In the genomic region with DNA sequence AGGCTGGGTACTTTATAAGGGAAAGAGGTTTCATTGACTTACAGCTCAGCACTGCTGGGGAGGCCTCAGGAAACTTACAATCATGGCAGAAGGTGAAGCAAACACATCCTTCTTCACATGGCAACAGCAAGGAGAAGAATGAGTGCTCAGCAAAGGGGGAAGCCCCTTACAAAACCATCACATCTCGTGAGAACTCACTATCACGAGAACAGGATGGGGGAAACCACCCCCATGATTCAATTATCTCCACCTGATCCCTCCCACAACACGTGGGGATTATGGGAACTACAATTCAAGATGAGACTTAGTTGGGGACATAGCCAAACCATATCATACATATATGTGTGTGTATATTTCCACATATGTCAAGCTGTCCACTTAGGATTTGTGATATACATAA, we compare ENCODE assay signal across 8 cellular contexts. TPM values are rescaled to one million over a fixed set of nuclear protein-coding genes. Genes with fewer than 3 reads are reported as not detected.
A peak's percentile ranks its signal among the peaks of the same experiment; 100 is the strongest.
DNase-seq lines count a peak whose midpoint lies in the region; ATAC-seq, FAIRE-seq and TF ChIP-seq lines count a peak whose summit lies in the region.
"Not testable (repeated sequence)": the region's sequence is repeated elsewhere in the genome, so short reads cannot be mapped to it uniquely, and the experiment has no call there.

No MANE protein-coding gene starts in this region.

- not testable (repeated sequence) for H3K9me2 ChIP-seq in MM.1S (replicated peaks; ENCODE audit: insufficient read depth, low read length)

- peaks cover 13% of the 10 kb centered on the region for H3K79me2 ChIP-seq in MM.1S (ENCODE audit: low read length)
- H3K79me2 ChIP-seq in K562 (ENCODE audit: control insufficient read depth, insufficient read depth, low read length) = not testable (repeated sequence)

- not testable (repeated sequence) for H3K4me3 ChIP-seq in MM.1S (ENCODE audit: low read length); K562

- H3K9me1 ChIP-seq in K562 (ENCODE audit: control insufficient read depth, insufficient read depth, low read length) = not testable (repeated sequence)

- H3K27ac Mint-ChIP-seq in activated CD4-positive, alpha-beta T cell treated with anti-CD3 and anti-CD28 coated beads for 36 hours = peak overlapping the region; percentile 97
- peak overlapping the region; percentile 91 for H3K27ac Mint-ChIP-seq in activated CD8-positive, alpha-beta memory T cell treated with anti-CD3 and anti-CD28 coated beads, Interleukin-2, amount 10 ng/mL, durations not matched to agents 7 days and 5 days
- peak overlapping the region; percentile 92 for H3K27ac Mint-ChIP-seq in activated naive CD4-positive, alpha-beta T cell treated with anti-CD3 and anti-CD28 coated beads for 36 hours
- H3K27ac Mint-ChIP-seq in natural killer cell treated with Interleukin-12 subunit alpha and Interleukin-12 subunit beta and Interleukin-15 and Interleukin-18, amount 100 ng/mL, for 72 hours = peak overlapping the region; percentile 90 to 96
- peak overlapping the region; percentile 91 for H3K27ac Mint-ChIP-seq in stimulated activated naive CD8-positive, alpha-beta T cell treated with anti-CD3 and anti-CD28 coated beads, Interleukin-15, Interleukin-2, amounts not matched to agents 100 ng/mL and 50 ng/mL, for 24 hours

- not testable (repeated sequence) for FAIRE-seq in K562 (lab: Jason Lieb, UNC)

- H3K4me1 ChIP-seq in MM.1S (ENCODE audit: low read length) (peaks cover 31% of the 10 kb centered on the region), K562 (replicated peaks in 1 of 2; ENCODE audit: control insufficient read depth in 2 of 2, insufficient read depth in 2 of 2, low read length in 2 of 2) (peaks cover 17 to 18% of the 10 kb centered on the region in 2 experiments)

- not testable (repeated sequence) for BruUV-seq in K562 (replicated peaks; lab: Mats Ljungman, UMichigan)

- H3K9me3 ChIP-seq in MM.1S (replicated peaks; ENCODE audit: insufficient read depth, low read length); K562 (replicated peaks; ENCODE audit: control insufficient read depth, insufficient read depth, low read depth, low read length): not testable (repeated sequence)

- ATAC-seq in activated CD4-positive, alpha-beta T cell treated with anti-CD3 and anti-CD28 coated beads for 36 hours = peak; percentile 8
- not testable (repeated sequence) for ATAC-seq in activated CD8-positive, alpha-beta memory T cell treated with anti-CD3 and anti-CD28 coated beads, Interleukin-2, amount 10 ng/mL, durations not matched to agents 7 days and 5 days; K562; natural killer cell treated with Interleukin-12 subunit alpha and Interleukin-12 subunit beta and Interleukin-15 and Interleukin-18, amount 100 ng/mL, for 72 hours

- TF ChIP-seq EP300 in K562 (IDR thresholded peaks at IDR 0.05; ENCODE audit: low read length) = not testable (repeated sequence)

- peaks cover 21% of the 10 kb centered on the region for H3F3A ChIP-seq in MM.1S (ENCODE audit: insufficient read depth, low read length)

- POLR2A ChIA-PET in activated CD4-positive, alpha-beta T cell treated with anti-CD3 and anti-CD28 coated beads for 36 hours (lab: Charles Lee) = interaction anchor here (3.1 to 3.2 kb wide), 2 partner anchors 258 to 289 kb away, joined by 21 to 49 read pairs; partner anchors contain the start of gene SOCS1
- POLR2A ChIA-PET in K562 (lab: Yijun Ruan, JAX) = not testable (repeated sequence)

- peaks cover 54% of the 10 kb centered on the region for H3K36me3 Mint-ChIP-seq in activated CD4-positive, alpha-beta T cell treated with anti-CD3 and anti-CD28 coated beads for 36 hours (ENCODE audit: low read depth)
- peaks cover 35% of the 10 kb centered on the region for H3K36me3 Mint-ChIP-seq in activated CD8-positive, alpha-beta memory T cell treated with anti-CD3 and anti-CD28 coated beads, Interleukin-2, amount 10 ng/mL, durations not matched to agents 7 days and 5 days
- peaks cover 36% of the 10 kb centered on the region for H3K36me3 Mint-ChIP-seq in activated naive CD4-positive, alpha-beta T cell treated with anti-CD3 and anti-CD28 coated beads for 36 hours (ENCODE audit: low read depth)
- H3K36me3 Mint-ChIP-seq in natural killer cell treated with Interleukin-12 subunit alpha and Interleukin-12 subunit beta and Interleukin-15 and Interleukin-18, amount 100 ng/mL, for 72 hours = peaks cover 22% of the 10 kb centered on the region
- H3K36me3 Mint-ChIP-seq in stimulated activated naive CD8-positive, alpha-beta T cell treated with anti-CD3 and anti-CD28 coated beads, Interleukin-15, Interleukin-2, amounts not matched to agents 100 ng/mL and 50 ng/mL, for 24 hours (ENCODE audit: low read depth) = peaks cover 74% of the 10 kb centered on the region

- CTCF ChIA-PET in activated CD4-positive, alpha-beta T cell treated with anti-CD3 and anti-CD28 coated beads for 36 hours (lab: Charles Lee) = interaction anchor here (0.9 to 11.6 kb wide), 5 partner anchors 9 to 331 kb away, joined by 3 to 121 read pairs (median 5); partner anchors contain the start of gene SOCS1
- CTCF ChIA-PET in activated CD8-positive, alpha-beta memory T cell treated with anti-CD3 and anti-CD28 coated beads, Interleukin-2, amount 10 ng/mL, durations not matched to agents 7 days and 5 days (lab: Charles Lee) = interaction anchor here (0.9 to 16.5 kb wide), 9 partner anchors 9 to 430 kb away, joined by 3 to 257 read pairs (median 34); partner anchors contain the start of gene SOCS1
- CTCF ChIA-PET in activated naive CD4-positive, alpha-beta T cell treated with anti-CD3 and anti-CD28 coated beads for 36 hours (lab: Charles Lee) = interaction anchor here (0.6 to 5.3 kb wide), 6 partner anchors 20 to 405 kb away, joined by 3 to 57 read pairs (median 3); partner anchors contain the start of gene SOCS1
- CTCF ChIA-PET in K562 (lab: Yijun Ruan, JAX; ENCODE audit: low intra/inter-chr PET ratio) = not testable (repeated sequence)

- not testable (repeated sequence) for H3K27me3 Mint-ChIP-seq in activated CD4-positive, alpha-beta T cell treated with anti-CD3 and anti-CD28 coated beads for 36 hours; activated CD8-positive, alpha-beta memory T cell treated with anti-CD3 and anti-CD28 coated beads, Interleukin-2, amount 10 ng/mL, durations not matched to agents 7 days and 5 days; activated naive CD4-positive, alpha-beta T cell treated with anti-CD3 and anti-CD28 coated beads for 36 hours (ENCODE audit: low read depth); natural killer cell treated with Interleukin-12 subunit alpha and Interleukin-12 subunit beta and Interleukin-15 and Interleukin-18, amount 100 ng/mL, for 72 hours; stimulated activated naive CD8-positive, alpha-beta T cell treated with anti-CD3 and anti-CD28 coated beads, Interleukin-15, Interleukin-2, amounts not matched to agents 100 ng/mL and 50 ng/mL, for 24 hours

- H3K9me3 Mint-ChIP-seq in activated CD4-positive, alpha-beta T cell treated with anti-CD3 and anti-CD28 coated beads for 36 hours (ENCODE audit: low read depth); activated CD8-positive, alpha-beta memory T cell treated with anti-CD3 and anti-CD28 coated beads, Interleukin-2, amount 10 ng/mL, durations not matched to agents 7 days and 5 days (ENCODE audit: low read depth); activated naive CD4-positive, alpha-beta T cell treated with anti-CD3 and anti-CD28 coated beads for 36 hours; natural killer cell treated with Interleukin-12 subunit alpha and Interleukin-12 subunit beta and Interleukin-15 and Interleukin-18, amount 100 ng/mL, for 72 hours; stimulated activated naive CD8-positive, alpha-beta T cell treated with anti-CD3 and anti-CD28 coated beads, Interleukin-15, Interleukin-2, amounts not matched to agents 100 ng/mL and 50 ng/mL, for 24 hours: not testable (repeated sequence)

- in situ Hi-C loops in K562 (cut with MboI) = loop anchor here (5.0 to 25.0 kb wide), 3 partner anchors 396 to 696 kb away; partner anchors contain the start of gene SNN

- intact Hi-C loops in activated CD4-positive, alpha-beta T cell treated with anti-CD3 and anti-CD28 coated beads for 36 hours (cut with DNase I, micrococcal nuclease) = loop anchor here (5.0 to 10.0 kb wide), 6 partner anchors 196 to 828 kb away; partner anchors contain the start of genes LITAF (in 1 of the 2) and ZC3H7A (in 1 of the 2)
- intact Hi-C loops in activated naive CD4-positive, alpha-beta T cell treated with anti-CD3 and anti-CD28 coated beads for 36 hours (cut with micrococcal nuclease); K562 (cut with micrococcal nuclease): not testable (repeated sequence)

- H3K27me3 ChIP-seq in MM.1S (replicated peaks; ENCODE audit: insufficient read depth, low read length); K562 (ENCODE audit: control insufficient read depth in 2 of 2, insufficient read depth in 2 of 2, low read length in 2 of 2): not testable (repeated sequence)

- WGBS in K562 (ENCODE audit: insufficient coverage, low coverage, missing lambda C conversion rate) = 16% methylated on average over 3 of the region's 3 CpGs

- peak; percentile 45 for DNase-seq in CD1c-positive myeloid dendritic cell (ENCODE audit: extremely low spot score)
- not testable (repeated sequence) for DNase-seq in MM.1S; activated CD8-positive, alpha-beta memory T cell treated with anti-CD3 and anti-CD28 coated beads, Interleukin-2, amount 10 ng/mL, durations not matched to agents 7 days and 5 days; K562 (ENCODE audit: extremely low read depth in 1 of 4, low spot score in 3 of 4); natural killer cell treated with Interleukin-12 subunit alpha and Interleukin-12 subunit beta and Interleukin-15 and Interleukin-18, amount 100 ng/mL, for 72 hours (ENCODE audit: low spot score)
- peak; percentile 60 for DNase-seq in activated CD4-positive, alpha-beta T cell treated with anti-CD3 and anti-CD28 coated beads for 36 hours
- peak; percentile 70 for DNase-seq in activated naive CD4-positive, alpha-beta T cell treated with anti-CD3 and anti-CD28 coated beads for 36 hours

- not testable (repeated sequence) for H3K4me2 ChIP-seq in MM.1S (ENCODE audit: low read depth, low read length)
- H3K4me2 ChIP-seq in K562 (ENCODE audit: insufficient read depth, low read length) = peak overlapping the region; percentile 51; the same call in 1 of the 2 replicates

- 0 out of 2 replicates have a peak overlapping the region, but pooled peaks have one; percentile 85 for H3K9ac ChIP-seq in MM.1S (ENCODE audit: low read length)
- not testable (repeated sequence) for H3K9ac ChIP-seq in K562 (ENCODE audit: insufficient read depth in 1 of 2, low read depth in 2 of 2, low read length in 2 of 2)

- H3K36me3 ChIP-seq in MM.1S (replicated peaks; ENCODE audit: insufficient read depth, low read length) = not testable (repeated sequence)
- peaks cover 55% of the 10 kb centered on the region for H3K36me3 ChIP-seq in K562 (ENCODE audit: control insufficient read depth, insufficient read depth, low read length)

- not testable (repeated sequence) for TF ChIP-seq RAD21 in K562 (CRISPR knock-in tag; conservative IDR thresholded peaks at IDR 0.05 in 1 of 2, IDR thresholded peaks at IDR 0.05 in 1 of 2)

- not testable (repeated sequence) for H4K20me1 ChIP-seq in MM.1S (ENCODE audit: insufficient read depth, low read length); K562 (replicated peaks; ENCODE audit: control insufficient read depth, insufficient read depth, low read length)

- H3K4me3 Mint-ChIP-seq in activated CD4-positive, alpha-beta T cell treated with anti-CD3 and anti-CD28 coated beads for 36 hours; activated CD8-positive, alpha-beta memory T cell treated with anti-CD3 and anti-CD28 coated beads, Interleukin-2, amount 10 ng/mL, durations not matched to agents 7 days and 5 days: not testable (repeated sequence)
- H3K4me3 Mint-ChIP-seq in activated naive CD4-positive, alpha-beta T cell treated with anti-CD3 and anti-CD28 coated beads for 36 hours = peak overlapping the region; percentile 1
- peak overlapping the region; percentile 79 for H3K4me3 Mint-ChIP-seq in natural killer cell treated with Interleukin-12 subunit alpha and Interleukin-12 subunit beta and Interleukin-15 and Interleukin-18, amount 100 ng/mL, for 72 hours
- peak overlapping the region; percentile 24 for H3K4me3 Mint-ChIP-seq in stimulated activated naive CD8-positive, alpha-beta T cell treated with anti-CD3 and anti-CD28 coated beads, Interleukin-15, Interleukin-2, amounts not matched to agents 100 ng/mL and 50 ng/mL, for 24 hours

- TF ChIP-seq CTCF in MM.1S (IDR thresholded peaks at IDR 0.05; ENCODE audit: low read length); K562 (IDR thresholded peaks at IDR 0.05 in 2 of 3, conservative IDR thresholded peaks at IDR 0.05 in 1 of 3; ENCODE audit: insufficient read depth in 2 of 3, low read depth in 1 of 3, low read length in 3 of 3): not testable (repeated sequence)

- not testable (repeated sequence) for TF ChIP-seq POLR2A in K562 (conservative IDR thresholded peaks at IDR 0.05)

- peaks cover 59% of the 10 kb centered on the region for H3K4me1 Mint-ChIP-seq in activated CD4-positive, alpha-beta T cell treated with anti-CD3 and anti-CD28 coated beads for 36 hours
- H3K4me1 Mint-ChIP-seq in activated CD8-positive, alpha-beta memory T cell treated with anti-CD3 and anti-CD28 coated beads, Interleukin-2, amount 10 ng/mL, durations not matched to agents 7 days and 5 days = peaks cover 80% of the 10 kb centered on the region
- peaks cover 39% of the 10 kb centered on the region for H3K4me1 Mint-ChIP-seq in activated naive CD4-positive, alpha-beta T cell treated with anti-CD3 and anti-CD28 coated beads for 36 hours (ENCODE audit: low read depth)
- peaks cover 55 to 56% of the 10 kb centered on the region in 2 donors for H3K4me1 Mint-ChIP-seq in natural killer cell treated with Interleukin-12 subunit alpha and Interleukin-12 subunit beta and Interleukin-15 and Interleukin-18, amount 100 ng/mL, for 72 hours (ENCODE audit: low read depth in 2 of 2)
- peaks cover 73% of the 10 kb centered on the region for H3K4me1 Mint-ChIP-seq in stimulated activated naive CD8-positive, alpha-beta T cell treated with anti-CD3 and anti-CD28 coated beads, Interleukin-15, Interleukin-2, amounts not matched to agents 100 ng/mL and 50 ng/mL, for 24 hours (ENCODE audit: low read depth)

- H2AFZ ChIP-seq in MM.1S (ENCODE audit: low read length); K562 (ENCODE audit: low read depth, low read length): not testable (repeated sequence)

- H3K27ac ChIP-seq in MM.1S (ENCODE audit: low read length) = peak overlapping the region; percentile 96; the same call in 1 of the 2 replicates
- not testable (repeated sequence) for H3K27ac ChIP-seq in K562 (ENCODE audit: extremely low read depth, low read depth, low read length)

RNA-seq across cellular contexts. Expression of gene CLEC16A, which starts 22.2 kb away (rescaled TPM):
- total RNA-seq in activated CD4-positive, alpha-beta T cell treated with anti-CD3 and anti-CD28 coated beads for 36 hours = 10 to 100 TPM; 23.5 to 25.4 TPM
- 10 to 100 TPM; 36.5 to 55.9 TPM for total RNA-seq in activated CD8-positive, alpha-beta memory T cell treated with anti-CD3 and anti-CD28 coated beads, Interleukin-2, amount 10 ng/mL, durations not matched to agents 7 days and 5 days
- 10 to 100 TPM; 18.4 to 20.1 TPM for total RNA-seq in activated naive CD4-positive, alpha-beta T cell treated with anti-CD3 and anti-CD28 coated beads for 36 hours
- 90.8 and 106 TPM in 2 replicates for total RNA-seq in K562 (2011; cell fraction: chromatin; rRNA removed; ENCODE audit: low replicate concordance)
- total RNA-seq in K562 (2011; cell fraction: nucleolus; rRNA removed) = 41.2 and 41.7 TPM in 2 replicates
- total RNA-seq in K562 (2011; cell fraction: nucleoplasm; rRNA removed) = 59.0 and 65.7 TPM in 2 replicates
- 9.8 and 13.6 TPM in 2 replicates for total RNA-seq in K562 (2014; rRNA removed)
- total RNA-seq in K562 (2014; rRNA removed; fragmentation: Illumina TruSeq; extraction: Trizol) = 11.4 and 13.2 TPM in 2 replicates
- 8.5 and 10.0 TPM in 2 replicates for total RNA-seq in K562 (2015; rRNA removed; fragmentation: Illumina TruSeq; extraction: Trizol)
- 22.1 and 22.3 TPM in 2 replicates for total RNA-seq in K562 (2021)
- 8.8 and 10.4 TPM in 2 replicates for polyA plus RNA-seq in K562 (2011; rRNA removed)
- 7.3 and 8.2 TPM in 2 replicates for polyA plus RNA-seq in K562 (2011; cell fraction: cytosol; rRNA removed)
- 13.4 and 16.9 TPM in 2 replicates for polyA plus RNA-seq in K562 (2011; cell fraction: nucleus; rRNA removed)
- polyA plus RNA-seq in K562 (2012) = 13.6 and 19.6 TPM in 2 replicates
- polyA plus RNA-seq in K562 (2014; fragmentation: Illumina TruSeq; extraction: Trizol) = 15.6 and 16.1 TPM in 2 replicates
- polyA plus RNA-seq in K562 (2014; fragmentation: Nextera tagmentation; extraction: Ambion mirVana) = 1 to 10 TPM in 1 of 2 experiments, under 1 TPM in 1; 1.00 to 1.4 TPM
- 10.6 and 10.8 TPM in 2 replicates for polyA plus RNA-seq in K562 (2014; rRNA removed)
- polyA minus RNA-seq in K562 (2011; rRNA and poly(A)+ RNA removed) = 35.1 and 47.1 TPM in 2 replicates
- polyA minus RNA-seq in K562 (2011; cell fraction: cytosol; rRNA and poly(A)+ RNA removed) = 21.8 and 27.7 TPM in 2 replicates
- polyA minus RNA-seq in K562 (2011; cell fraction: nucleus; rRNA and poly(A)+ RNA removed) = 14.4 and 24.4 TPM in 2 replicates
- total RNA-seq in natural killer cell treated with Interleukin-12 subunit alpha and Interleukin-12 subunit beta and Interleukin-15 and Interleukin-18, amount 100 ng/mL, for 72 hours = 10 to 100 TPM; 42.5 to 60.2 TPM

RNA-seq across cellular contexts. Expression of gene DEXI, which starts 24.3 kb away (rescaled TPM):
- total RNA-seq in activated CD4-positive, alpha-beta T cell treated with anti-CD3 and anti-CD28 coated beads for 36 hours = 10 to 100 TPM; 33.8 to 34.9 TPM
- total RNA-seq in activated CD8-positive, alpha-beta memory T cell treated with anti-CD3 and anti-CD28 coated beads, Interleukin-2, amount 10 ng/mL, durations not matched to agents 7 days and 5 days = 10 to 100 TPM; 23.3 to 30.8 TPM
- 10 to 100 TPM; 23.4 to 25.9 TPM for total RNA-seq in activated naive CD4-positive, alpha-beta T cell treated with anti-CD3 and anti-CD28 coated beads for 36 hours
- total RNA-seq in K562 (2011; cell fraction: chromatin; rRNA removed; ENCODE audit: low replicate concordance) = 19.9 and 32.5 TPM in 2 replicates
- 26.5 and 30.0 TPM in 2 replicates for total RNA-seq in K562 (2011; cell fraction: nucleolus; rRNA removed)
- 26.1 and 37.4 TPM in 2 replicates for total RNA-seq in K562 (2011; cell fraction: nucleoplasm; rRNA removed)
- total RNA-seq in K562 (2014; rRNA removed) (35.8 and 43.1 TPM in 2 replicates), K562 (2014; rRNA removed; fragmentation: Illumina TruSeq; extraction: Trizol) (18.2 and 22.0 TPM in 2 replicates), K562 (2015; rRNA removed; fragmentation: Illumina TruSeq; extraction: Trizol) (29.6 and 31.3 TPM in 2 replicates), K562 (2021) (33.3 and 38.2 TPM in 2 replicates)
- polyA plus RNA-seq in K562 (2011; rRNA removed) (20.0 and 24.5 TPM in 2 replicates), K562 (2014; fragmentation: Illumina TruSeq; extraction: Trizol) (39.2 and 40.1 TPM in 2 replicates), K562 (2014; fragmentation: Nextera tagmentation; extraction: Ambion mirVana) (1 to 10 TPM; 2.9 to 3.7 TPM), K562 (2014; rRNA removed) (21.1 and 31.5 TPM in 2 replicates)
- polyA plus RNA-seq in K562 (2011; cell fraction: cytosol; rRNA removed) = 35.9 and 65.4 TPM in 2 replicates
- 24.2 and 31.3 TPM in 2 replicates for polyA plus RNA-seq in K562 (2011; cell fraction: nucleus; rRNA removed)
- polyA plus RNA-seq in K562 (2012) = 34.3 and 38.6 TPM in 2 replicates
- polyA minus RNA-seq in K562 (2011; rRNA and poly(A)+ RNA removed) = 25.2 and 29.1 TPM in 2 replicates
- 21.8 and 24.2 TPM in 2 replicates for polyA minus RNA-seq in K562 (2011; cell fraction: cytosol; rRNA and poly(A)+ RNA removed)
- 12.3 and 19.3 TPM in 2 replicates for polyA minus RNA-seq in K562 (2011; cell fraction: nucleus; rRNA and poly(A)+ RNA removed)
- total RNA-seq in natural killer cell treated with Interleukin-12 subunit alpha and Interleukin-12 subunit beta and Interleukin-15 and Interleukin-18, amount 100 ng/mL, for 72 hours = 10 to 100 TPM; 20.7 to 36.3 TPM
